ENCODE assay signal across 33 cellular contexts in genomic region chr5:108508976-108509375, GRCh38.
"Had no signal": no experiment of that assay in that cellular context is flagged by ENCODE, and none has a peak within 500 bp of the region (broad histone marks: within the 10 kb centered on the region; RNA-seq: fewer than 3 reads in every experiment).

No MANE protein-coding gene starts in this region.

- H3K9ac ChIP-seq: KMS-11 had no signal

- H3K36me3 ChIP-seq: MG63 had no signal

- H3K27ac ChIP-seq: KMS-11 had no signal

- H3K4me3 ChIP-seq: MG63 had no signal

- H3K9me3 ChIP-seq: MG63 had no signal

- DNase-seq: Karpas-422, Kasumi-1, MG63, MM.1S, MV-4-11, NCI-H1048, NCI-H1092, NCI-H1092 treated with DMSO at 0.1 percent for 48 hours, NCI-H1105, NCI-H1105 treated with DMSO at 0.1 percent for 48 hours, NCI-H1417 treated with DMSO at 0.1 percent for 48 hours, NCI-H1436, NCI-H1436 treated with DMSO at 0.1 percent for 48 hours, NCI-H146, NCI-H1694, NCI-H1694 treated with DMSO at 0.1 percent for 48 hours, NCI-H187, NCI-H187 treated with DMSO at 0.1 percent for 48 hours, NCI-H1930, NCI-H2029, NCI-H2029 treated with DMSO at 0.1 percent for 48 hours, NCI-H2081, NCI-H2081 treated with DMSO at 0.1 percent for 48 hours, NCI-H2107, NCI-H2171, NCI-H2171 treated with DMSO at 0.1 percent for 48 hours, NCI-H2227 treated with DMSO at 0.1 percent for 48 hours, NCI-H226, NCI-H345, NCI-H446, NCI-H446 treated with DMSO at 0.1 percent for 48 hours, NCI-H510A had no signal

- H3K4me2 ChIP-seq: KMS-11 had no signal
